8 cellular contexts compared by ENCODE assay signal in genomic region chr2:200862532-200863000, GRCh38. TPM values are rescaled to one million over a fixed set of nuclear protein-coding genes. Genes with fewer than 3 reads are reported as not detected.
DNase-seq lines count a peak whose midpoint lies in the region; ATAC-seq lines count a peak whose summit lies in the region.

No MANE protein-coding gene starts in this region.

- no peak overlapping the region for H2AFZ ChIP-seq in ACC112 (ENCODE audit: low read length, unreplicated experiment)

- H3K4me3 ChIP-seq in ACC112 (ENCODE audit: low read depth, low read length) (peak overlapping the region; percentile 91), iPS-20b (ENCODE audit: low read length) (peak overlapping the region; percentile 100)

- peak overlapping the region; percentile 94 for H3K27ac ChIP-seq in ACC112 (ENCODE audit: low read depth, low read length)
- H3K27ac ChIP-seq in iPS-20b (ENCODE audit: low read length): no peak overlapping the region

- peak overlapping the region; percentile 100 for H3K9ac ChIP-seq in iPS-20b (ENCODE audit: low read depth, low read length)

- no peaks in the 10 kb centered on the region for H3K27me3 ChIP-seq in ACC112 (ENCODE audit: insufficient read depth, low read length)
- H3K27me3 ChIP-seq in iPS-20b (ENCODE audit: insufficient read depth, low read length): no peaks in the 10 kb centered on the region

- H3K4me1 ChIP-seq in ACC112 (ENCODE audit: control insufficient read depth, insufficient read depth, low read length, unreplicated experiment): peaks cover 42% of the 10 kb centered on the region
- peaks cover 7% of the 10 kb centered on the region for H3K4me1 ChIP-seq in iPS-20b (ENCODE audit: insufficient read depth, low read length)

- H3K79me2 ChIP-seq in ACC112 (ENCODE audit: control insufficient read depth, insufficient read depth, low read length, unreplicated experiment): peaks cover 70% of the 10 kb centered on the region

- DNase-seq in SK-N-DZ (ENCODE audit: low spot score) (peak; percentile 25), HK-2 (ENCODE audit: unreplicated experiment) (no peak)
- peak; percentile 35 for DNase-seq in activated naive CD8-positive, alpha-beta T cell treated with anti-CD3 and anti-CD28 coated beads, Interleukin-2, amount 50 U/mL, for 16 hours (ENCODE audit: low read depth, low spot score)
- peak; percentile 34 for DNase-seq in stimulated activated CD4-positive, alpha-beta T cell treated with anti-CD3 and anti-CD28 coated beads, Interleukin-12 subunit alpha, Interleukin-12 subunit beta, amount 100 ng/mL, for 4 hours

- peaks cover 48% of the 10 kb centered on the region for H3K36me3 ChIP-seq in ACC112 (ENCODE audit: insufficient read depth, low read length)
- H3K36me3 ChIP-seq in iPS-20b (ENCODE audit: insufficient read depth, low read depth, low read length): peaks cover 44% of the 10 kb centered on the region

- H3K9me3 ChIP-seq in iPS-20b (ENCODE audit: insufficient read depth, low read depth, low read length): no peaks in the 10 kb centered on the region

- ATAC-seq in GM19351 (IDR thresholded peaks at IDR 0.05; ENCODE audit: unreplicated experiment) (peak; percentile 21), HG03342 (IDR thresholded peaks at IDR 0.05; ENCODE audit: unreplicated experiment) (no peak)

RNA-seq across cellular contexts. Expression of gene CLK1, which starts 1.9 kb away (rescaled TPM):
- 86.6 and 96.4 TPM in 2 replicates for polyA plus RNA-seq in SK-N-DZ (2014; cell fraction: cytosol; rRNA removed)
- 351 and 403 TPM in 2 replicates for polyA plus RNA-seq in SK-N-DZ (2014; cell fraction: nucleus; rRNA removed)

RNA-seq across cellular contexts. Expression of gene PPIL3, which starts 26.3 kb away (rescaled TPM):
- polyA plus RNA-seq in SK-N-DZ (2014; cell fraction: cytosol; rRNA removed): 52.3 and 58.1 TPM in 2 replicates
- 52.2 and 71.1 TPM in 2 replicates for polyA plus RNA-seq in SK-N-DZ (2014; cell fraction: nucleus; rRNA removed)

RNA-seq across cellular contexts. Expression of gene NIF3L1, which starts 26.6 kb away (rescaled TPM):
- polyA plus RNA-seq in SK-N-DZ (2014; cell fraction: cytosol; rRNA removed): 92.5 and 112 TPM in 2 replicates
- 55.3 and 60.9 TPM in 2 replicates for polyA plus RNA-seq in SK-N-DZ (2014; cell fraction: nucleus; rRNA removed)

RNA-seq across cellular contexts. Expression of gene BZW1, which starts 50.9 kb away (rescaled TPM):
- polyA plus RNA-seq in SK-N-DZ (2014; cell fraction: cytosol; rRNA removed): 152 and 161 TPM in 2 replicates
- 66.7 and 106 TPM in 2 replicates for polyA plus RNA-seq in SK-N-DZ (2014; cell fraction: nucleus; rRNA removed)
